ENCODE assay signal across 8 cellular contexts in the genomic region with DNA sequence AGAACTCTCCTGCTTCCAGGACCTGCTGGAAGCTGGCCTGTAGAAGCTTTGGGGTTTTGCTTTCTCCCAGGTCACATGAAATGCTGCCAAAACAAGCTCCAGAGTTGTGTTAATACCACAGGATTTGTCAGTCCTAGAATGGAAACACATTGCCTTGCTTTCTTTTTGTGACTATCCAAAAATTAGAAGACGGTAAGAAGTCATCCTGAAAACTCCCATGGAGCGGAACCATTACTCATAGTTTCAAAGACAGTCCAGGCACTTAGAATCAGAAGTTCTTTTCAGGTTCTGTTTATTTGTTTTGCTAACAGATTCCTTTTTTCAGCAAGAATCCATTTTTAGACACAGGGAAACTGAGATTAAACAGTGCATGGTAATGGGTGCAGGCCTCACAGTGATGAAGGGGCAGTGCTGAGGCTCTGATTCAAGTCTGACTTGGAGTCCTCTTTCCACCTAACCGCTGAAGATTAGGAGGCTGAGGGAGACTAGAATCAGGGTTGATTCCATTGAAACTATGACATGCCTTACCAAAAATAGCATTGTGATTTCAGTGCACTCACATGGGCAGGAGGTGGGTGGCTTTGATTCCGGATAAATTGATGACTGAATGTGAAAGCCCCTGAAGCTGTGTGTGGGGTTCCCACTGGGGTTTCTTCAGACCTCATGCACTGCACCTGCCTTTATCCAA.
DNase-seq lines count a peak whose midpoint lies in the region; ATAC-seq lines count a peak whose summit lies in the region.

No MANE protein-coding gene starts in this region.

- ATAC-seq in HG03378 (IDR thresholded peaks at IDR 0.05; ENCODE audit: unreplicated experiment): peak; percentile 59
- ATAC-seq in Right ventricle myocardium superior (ENCODE audit: poor library complexity): peak; percentile 64
- peak; percentile 82 for ATAC-seq in stimulated activated naive CD8-positive, alpha-beta T cell treated with anti-CD3 and anti-CD28 coated beads, Interleukin-15, Interleukin-2, amounts not matched to agents 100 U/mL and 50 U/mL, for 24 hours
- ATAC-seq in left colon: no peak

- intact Hi-C loops in Right ventricle myocardium superior (cut with DNase I): loop anchor here (5.0 kb wide), 1 partner anchor 32 kb away; no protein-coding TSS in a partner anchor
- intact Hi-C loops in left colon (cut with DNase I, micrococcal nuclease): no loop called here

- in situ Hi-C loops in ACHN (cut with HindIII; ENCODE audit: low pct_ligation_motif_present, low pct_unique_long_range_greater_than_20kb, low sequenced_read_pairs): no loop called here

- peak; percentile 63 for DNase-seq in activated CD4-positive, alpha-beta T cell treated with anti-CD3 and anti-CD28 coated beads for 48 hours
- no peak for DNase-seq in activated CD4-positive, alpha-beta T cell treated with anti-CD3 and anti-CD28 coated beads, Interleukin-2, amount 50 U/mL, for 1 hour
- DNase-seq in Right ventricle myocardium superior: no peak
- DNase-seq in stimulated activated naive CD8-positive, alpha-beta T cell treated with anti-CD3 and anti-CD28 coated beads, Interleukin-15, Interleukin-2, amounts not matched to agents 100 U/mL and 50 U/mL, for 24 hours: peak; percentile 19
- no peak for DNase-seq in left colon
- DNase-seq in SHP77 (lab: John Stamatoyannopoulos, UW): no peak
- no peak for DNase-seq in ACHN

Comparison
In these comparisons a context has a peak if more than half of its experiments do, and no peak if none do; other contexts are left out.
1. DNase-seq: peak in activated CD4-positive, alpha-beta T cell treated with anti-CD3 and anti-CD28 coated beads for 48 hours (single experiment) and stimulated activated naive CD8-positive, alpha-beta T cell treated with anti-CD3 and anti-CD28 coated beads, Interleukin-15, Interleukin-2, amounts not matched to agents 100 U/mL and 50 U/mL, for 24 hours (single experiment); none in activated CD4-positive, alpha-beta T cell treated with anti-CD3 and anti-CD28 coated beads, Interleukin-2, amount 50 U/mL, for 1 hour (single experiment), Right ventricle myocardium superior (single experiment), left colon (0 of 2), SHP77 (0 of 2) and ACHN (single experiment).